In the genomic region with DNA sequence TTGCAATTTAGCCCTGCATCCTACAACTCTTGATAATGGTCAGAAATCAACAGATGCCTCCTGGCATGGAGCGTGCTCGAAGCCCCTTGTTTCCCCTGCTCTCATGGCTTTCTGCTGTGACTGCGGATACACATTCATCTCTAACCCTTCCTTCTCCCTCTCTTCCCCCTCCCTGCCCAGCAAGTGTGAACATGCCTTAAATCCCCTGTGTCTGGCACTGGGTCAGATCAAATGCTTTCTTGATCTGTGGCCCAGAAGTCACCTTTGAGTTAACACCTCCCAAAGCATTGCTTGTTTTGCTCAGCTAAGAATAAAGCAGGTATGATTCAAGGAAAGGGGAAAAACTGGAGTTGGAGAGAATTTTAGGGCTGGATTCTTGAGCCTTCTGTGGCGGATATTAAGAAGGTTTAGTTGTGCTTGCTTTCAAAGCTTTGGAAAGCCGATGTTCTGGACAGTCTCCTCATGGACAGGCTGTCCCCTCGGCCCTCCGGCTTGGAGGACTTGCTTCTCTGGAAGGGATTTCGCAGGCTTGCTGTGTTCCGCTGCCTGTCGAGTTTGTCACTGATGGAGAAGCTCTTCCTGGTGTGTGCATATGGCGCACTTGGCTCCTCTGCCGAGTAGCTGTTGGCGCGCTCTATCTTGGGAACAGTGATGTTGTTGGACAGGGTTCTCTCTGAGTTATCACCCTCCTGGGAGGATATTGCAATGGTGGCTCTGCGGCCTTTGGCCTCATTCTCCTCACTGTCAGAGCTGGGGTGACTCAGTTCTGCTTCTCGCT, we compare ENCODE assay signal across 24 cellular contexts.
"Had no signal": no experiment of that assay in that cellular context is flagged by ENCODE, and none has a peak within 500 bp of the region (broad histone marks: within the 10 kb centered on the region; RNA-seq: fewer than 3 reads in every experiment).

No MANE protein-coding gene starts in this region.

- H3K27ac ChIP-seq: body of pancreas, esophagus muscularis mucosa, gastrocnemius medialis, parathyroid adenoma, sigmoid colon, stomach, suprapubic skin, tibial nerve, VCaP had no signal

- H3K27me3 ChIP-seq: body of pancreas, esophagus muscularis mucosa, gastrocnemius medialis, sigmoid colon, stomach, suprapubic skin, tibial nerve had no signal

- H3K4me1 ChIP-seq: body of pancreas, gastrocnemius medialis, parathyroid adenoma, sigmoid colon, stomach, suprapubic skin, tibial nerve had no signal

- H2AFZ ChIP-seq: parathyroid adenoma had no signal

- H3K79me2 ChIP-seq: parathyroid adenoma had no signal

- H3K4me3 ChIP-seq: body of pancreas, esophagus muscularis mucosa, gastrocnemius medialis, sigmoid colon, smooth muscle cell, stomach, suprapubic skin, tibial nerve had no signal

- H3K36me3 ChIP-seq: esophagus muscularis mucosa, gastrocnemius medialis, sigmoid colon, stomach, suprapubic skin had no signal

- H3K4me2 ChIP-seq: smooth muscle cell had no signal

- H3K9me3 ChIP-seq: body of pancreas, esophagus muscularis mucosa, gastrocnemius medialis, sigmoid colon, stomach, suprapubic skin, tibial nerve had no signal

- DNase-seq: activated CD4-positive, alpha-beta T cell treated with anti-CD3 and anti-CD28 coated beads, Interleukin-2, amount 50 U/mL, for 1 hour; activated CD4-positive, CD25-positive, alpha-beta regulatory T cell treated with anti-CD3 and anti-CD28 coated beads, Interleukin-2, amount 50 U/mL, for 72 hours; activated CD8-positive, alpha-beta T cell treated with anti-CD3 and anti-CD28 coated beads, Interleukin-2, amount 10 ng/mL, durations not matched to agents 7 days and 5 days; activated gamma-delta T cell; activated naive CD4-positive, alpha-beta T cell treated with anti-CD3 and anti-CD28 coated beads, Interleukin-2, amount 50 U/mL, for 16 hours; anterior cingulate cortex; body of pancreas; effector memory CD4-positive, alpha-beta T cell; gastrocnemius medialis; hippocampal formation; kidney glomerular epithelial cell; left ventricle myocardium superior; sigmoid colon; stimulated activated CD4-positive, alpha-beta T cell treated with anti-CD3 and anti-CD28 coated beads, Interleukin-15, amount 100 ng/mL, for 24 hours; stomach; T-helper 2 cell had no signal

- H3K9ac ChIP-seq: parathyroid adenoma had no signal

- ATAC-seq: activated CD8-positive, alpha-beta T cell treated with anti-CD3 and anti-CD28 coated beads, Interleukin-2, amount 10 ng/mL, durations not matched to agents 7 days and 5 days; body of pancreas; gastrocnemius medialis; left ventricle myocardium superior; natural killer cell treated with Interleukin-12 subunit alpha and Interleukin-12 subunit beta and Interleukin-15 and Interleukin-18, amount 100 ng/mL, for 72 hours; stimulated activated memory B cell treated with anti-CD40 and anti-IgM and Interleukin-4, amounts not matched to agents 10 μg/mL and 1 μg/mL and 100 μg/mL, for 72 hours had no signal
